Comparison of ENCODE assay signal across 25 cellular contexts in genomic region chr3:170480111-170480510, GRCh38.
"Had no signal": no experiment of that assay in that cellular context is flagged by ENCODE, and none has a peak within 500 bp of the region (broad histone marks: within the 10 kb centered on the region; RNA-seq: fewer than 3 reads in every experiment).

No MANE protein-coding gene starts in this region.

- H3K27ac ChIP-seq: breast epithelium, colonic mucosa, Peyer's patch, SJSA1, WERI-Rb-1 had no signal

- DNase-seq: activated CD4-positive, alpha-beta memory T cell treated with anti-CD3 and anti-CD28 coated beads, Interleukin-2, amount 10 ng/mL, durations not matched to agents 7 days and 5 days; activated CD4-positive, alpha-beta T cell treated with anti-CD3 and anti-CD28 coated beads for 36 hours; activated CD4-positive, alpha-beta T cell treated with anti-CD3 and anti-CD28 coated beads, Interleukin-2, amount 50 U/mL, for 1 hour; activated gamma-delta T cell treated with Interleukin-2 at 50 U/mL for 16 hours; activated naive CD4-positive, alpha-beta T cell treated with anti-CD3 and anti-CD28 coated beads, Interleukin-2, amount 10 ng/mL, durations not matched to agents 7 days and 5 days; activated naive CD8-positive, alpha-beta T cell treated with anti-CD3 and anti-CD28 coated beads for 36 hours; activated T-cell treated with anti-CD3 and anti-CD28 coated beads for 4 hours; activated T-cell treated with anti-CD3 and anti-CD28 coated beads, Interleukin-2, amount 50 U/mL, for 72 hours; caudate nucleus; colonic mucosa; KG1; NCI-H1092; NCI-H1417; NCI-H1930; NCI-H2107; NCI-H2171 treated with DMSO at 0.1 percent for 48 hours; NCI-H226; NCI-H510A treated with DMSO at 0.1 percent for 48 hours; Peyer's patch; SHP77; T-helper 9 cell; WERI-Rb-1 had no signal

- H3K4me3 ChIP-seq: breast epithelium, colonic mucosa, Peyer's patch, SJSA1 had no signal

- H3K9me3 ChIP-seq: breast epithelium, colonic mucosa, Peyer's patch, SJSA1 had no signal

- H3K4me1 ChIP-seq: breast epithelium, colonic mucosa, Peyer's patch, SJSA1 had no signal

- ATAC-seq: activated CD4-positive, alpha-beta T cell treated with anti-CD3 and anti-CD28 coated beads for 36 hours; activated T-cell treated with anti-CD3 and anti-CD28 coated beads, Interleukin-2, amount 50 U/mL, for 72 hours; SK-N-SH treated with all-trans-retinoic acid at 6 μM for 48 hours had no signal

- H3K36me3 ChIP-seq: breast epithelium, colonic mucosa, Peyer's patch, SJSA1, WERI-Rb-1 had no signal

- H3K27me3 ChIP-seq: breast epithelium, colonic mucosa, Peyer's patch, SJSA1 had no signal
